In the genomic region with DNA sequence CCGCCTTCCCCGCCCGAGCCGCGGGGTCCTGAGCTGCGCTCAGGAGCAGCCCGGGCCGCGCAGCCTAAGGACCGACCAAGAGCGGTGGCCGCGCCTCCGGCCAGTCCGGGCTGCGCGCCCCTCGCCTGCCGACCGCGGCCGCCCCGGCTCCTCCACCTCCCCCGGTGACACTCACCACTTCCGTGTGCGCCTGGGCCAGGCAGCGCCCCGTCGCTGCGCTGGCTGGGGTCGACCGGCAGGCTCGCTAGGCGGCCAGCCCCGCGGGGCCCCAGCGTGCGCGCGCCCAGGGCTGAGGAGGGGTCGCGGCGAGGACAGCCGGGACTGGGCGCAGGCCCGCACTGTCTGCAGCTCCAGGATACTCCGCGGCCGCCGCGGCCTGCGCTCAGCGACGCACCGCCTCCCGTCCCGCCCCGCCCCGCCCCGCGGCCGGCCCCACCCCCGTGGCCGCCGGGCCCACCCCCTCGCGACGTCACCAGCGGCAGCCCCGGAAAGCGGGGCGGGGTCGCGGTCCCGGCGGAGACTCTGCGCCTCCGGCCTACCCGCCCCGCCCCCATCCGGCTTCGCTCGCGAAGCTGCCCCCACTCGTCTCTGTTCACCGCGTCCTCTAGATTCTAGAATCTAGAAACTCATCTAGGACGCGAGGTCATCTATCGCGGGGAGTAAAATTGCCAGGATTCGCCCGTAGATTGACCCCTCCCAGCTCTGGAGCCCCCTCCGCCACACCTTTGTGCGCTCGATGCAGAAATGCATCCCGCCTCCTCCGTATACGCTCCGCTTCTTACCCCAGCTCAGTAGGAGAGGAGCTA, we compare ENCODE assay signal across 8 cellular contexts. TPM values are rescaled to one million over a fixed set of nuclear protein-coding genes. Genes with fewer than 3 reads are reported as not detected.
A peak's percentile ranks its signal among the peaks of the same experiment; 100 is the strongest.
DNase-seq lines count a peak whose midpoint lies in the region; ATAC-seq, FAIRE-seq and TF ChIP-seq lines count a peak whose summit lies in the region.

Gene JAK1 (minus strand): TSS at position 392 of the 806 bp plus-strand sequence. CDS start 80,285 bp downstream, outside the sequence.

- peak within 1 kb of the TSS; percentile 93 for H2AFZ ChIP-seq in fibroblast of lung (ENCODE audit: low read length)

- H3K4me2 ChIP-seq in fibroblast of lung (ENCODE audit: extremely low read depth, insufficient read depth, low read length), result peak within 1 kb of the TSS; percentile 87

- peak; percentile 61 for ATAC-seq in GM21619 (IDR thresholded peaks at IDR 0.05; ENCODE audit: unreplicated experiment)
- ATAC-seq in naive thymus-derived CD8-positive, alpha-beta T cell, result peak; percentile 75 to 76
- ATAC-seq in stimulated activated naive B cell treated with anti-CD40 and anti-IgM and Interleukin-4, amounts not matched to agents 10 μg/mL and 1 μg/mL and 100 μg/mL, for 72 hours (replicated peaks), result peak; percentile 80 to 86

- TF ChIP-seq CTCF in fibroblast of lung (conservative IDR thresholded peaks at IDR 0.05 in 1 of 2, IDR thresholded peaks at IDR 0.05 in 1 of 2; ENCODE audit: low read depth in 1 of 2, low read length in 2 of 2), result no peak

- H3K9ac ChIP-seq in fibroblast of lung (ENCODE audit: insufficient read depth, low read length), result peak within 1 kb of the TSS; percentile 81

- no peaks in the 10 kb centered on the region for H3K9me3 Mint-ChIP-seq in activated T-helper 1 cell treated with anti-CD3 and anti-CD28 coated beads, Interleukin-12 subunit alpha, Interleukin-12 subunit beta, Interleukin-2, Interleukin-4 antibody, amounts not matched to agents 30 ng/mL and 10 ng/mL and 1 ng/mL, durations not matched to agents 14 hours and 24 hours and 36 hours
- H3K9me3 Mint-ChIP-seq in naive thymus-derived CD8-positive, alpha-beta T cell, result no peaks in the 10 kb centered on the region
- no peaks in the 10 kb centered on the region for H3K9me3 Mint-ChIP-seq in stimulated activated naive B cell treated with anti-CD40 and anti-IgM and Interleukin-4, amounts not matched to agents 10 μg/mL and 1 μg/mL and 100 μg/mL, for 72 hours

- intact Hi-C loops in activated T-helper 1 cell treated with anti-CD3 and anti-CD28 coated beads, Interleukin-12 subunit alpha, Interleukin-12 subunit beta, Interleukin-2, Interleukin-4 antibody, amounts not matched to agents 30 ng/mL and 10 ng/mL and 1 ng/mL, durations not matched to agents 14 hours and 24 hours and 36 hours (cut with micrococcal nuclease), result loop anchor here (1.0 to 10.0 kb wide), 14 partner anchors 10 to 1443 kb away; partner anchors contain the start of genes AK4, EFCAB7, ITGB3BP and LEPR

- POLR2A ChIA-PET in naive thymus-derived CD8-positive, alpha-beta T cell (lab: Charles Lee), result interaction anchor here (0.6 to 3.4 kb wide), 30 partner anchors 8 to 454 kb away, joined by 3 to 43 read pairs (median 5); partner anchors contain the start of genes LEPR and LEPROT

- H3K79me2 ChIP-seq in fibroblast of lung (ENCODE audit: control insufficient read depth, insufficient read depth, low read length), result peaks cover 44% of the 10 kb centered on the region

- no peaks in the 10 kb centered on the region for H3K9me3 ChIP-seq in fibroblast of lung (ENCODE audit: control insufficient read depth, insufficient read depth, low read depth, low read length)

- FAIRE-seq in RCC 7860 (lab: Jason Lieb, UNC), result no peak

- peak within 1 kb of the TSS; percentile 70 to 99 (median 80) for H3K4me3 ChIP-seq in fibroblast of lung (replicated peaks in 1 of 4; ENCODE audit: control extremely low read depth in 1 of 4, insufficient read depth in 1 of 4, low read depth in 3 of 4, low read length in 4 of 4)

- peaks cover 2% of the 10 kb centered on the region for H3K27me3 Mint-ChIP-seq in activated T-helper 1 cell treated with anti-CD3 and anti-CD28 coated beads, Interleukin-12 subunit alpha, Interleukin-12 subunit beta, Interleukin-2, Interleukin-4 antibody, amounts not matched to agents 30 ng/mL and 10 ng/mL and 1 ng/mL, durations not matched to agents 14 hours and 24 hours and 36 hours (ENCODE audit: insufficient read depth)
- H3K27me3 Mint-ChIP-seq in naive thymus-derived CD8-positive, alpha-beta T cell, result no peaks in the 10 kb centered on the region
- no peaks in the 10 kb centered on the region for H3K27me3 Mint-ChIP-seq in stimulated activated naive B cell treated with anti-CD40 and anti-IgM and Interleukin-4, amounts not matched to agents 10 μg/mL and 1 μg/mL and 100 μg/mL, for 72 hours

- H3K4me1 ChIP-seq in fibroblast of lung (ENCODE audit: control insufficient read depth, extremely low read depth, insufficient read depth, low read length), result peaks cover 2% of the 10 kb centered on the region

- peaks cover 55% of the 10 kb centered on the region for H3K4me1 Mint-ChIP-seq in activated T-helper 1 cell treated with anti-CD3 and anti-CD28 coated beads, Interleukin-12 subunit alpha, Interleukin-12 subunit beta, Interleukin-2, Interleukin-4 antibody, amounts not matched to agents 30 ng/mL and 10 ng/mL and 1 ng/mL, durations not matched to agents 14 hours and 24 hours and 36 hours (ENCODE audit: low read depth)
- peaks cover 33 to 58% (median 53%) of the 10 kb centered on the region in 4 donors for H3K4me1 Mint-ChIP-seq in naive thymus-derived CD8-positive, alpha-beta T cell
- H3K4me1 Mint-ChIP-seq in stimulated activated naive B cell treated with anti-CD40 and anti-IgM and Interleukin-4, amounts not matched to agents 10 μg/mL and 1 μg/mL and 100 μg/mL, for 72 hours, result peaks cover 37 to 48% of the 10 kb centered on the region in 2 donors

- peak; percentile 78 for DNase-seq in DMS79 (lab: John Stamatoyannopoulos, UW)
- DNase-seq in RCC 7860 (ENCODE audit: low spot score), result peak; percentile 54
- DNase-seq in activated T-helper 1 cell treated with anti-CD3 and anti-CD28 coated beads, Interleukin-12 subunit alpha, Interleukin-12 subunit beta, Interleukin-2, Interleukin-4 antibody, amounts not matched to agents 30 ng/mL and 10 ng/mL and 1 ng/mL, durations not matched to agents 14 hours and 24 hours and 36 hours (ENCODE audit: low spot score), result peak; percentile 81
- peak; percentile 73 to 79 for DNase-seq in fibroblast of lung (ENCODE audit: low read depth in 2 of 2)
- peak; percentile 80 to 97 (median 90) for DNase-seq in naive thymus-derived CD8-positive, alpha-beta T cell
- peak; percentile 71 for DNase-seq in stimulated activated naive B cell treated with anti-CD40 and anti-IgM and Interleukin-4, amounts not matched to agents 10 μg/mL and 1 μg/mL and 100 μg/mL, for 72 hours

- peak within 1 kb of the TSS; percentile 93 for H3K4me3 Mint-ChIP-seq in activated T-helper 1 cell treated with anti-CD3 and anti-CD28 coated beads, Interleukin-12 subunit alpha, Interleukin-12 subunit beta, Interleukin-2, Interleukin-4 antibody, amounts not matched to agents 30 ng/mL and 10 ng/mL and 1 ng/mL, durations not matched to agents 14 hours and 24 hours and 36 hours
- peak within 1 kb of the TSS; percentile 77 to 96 (median 94) for H3K4me3 Mint-ChIP-seq in naive thymus-derived CD8-positive, alpha-beta T cell
- peak within 1 kb of the TSS; percentile 90 to 93 for H3K4me3 Mint-ChIP-seq in stimulated activated naive B cell treated with anti-CD40 and anti-IgM and Interleukin-4, amounts not matched to agents 10 μg/mL and 1 μg/mL and 100 μg/mL, for 72 hours

- H3K27ac Mint-ChIP-seq in activated T-helper 1 cell treated with anti-CD3 and anti-CD28 coated beads, Interleukin-12 subunit alpha, Interleukin-12 subunit beta, Interleukin-2, Interleukin-4 antibody, amounts not matched to agents 30 ng/mL and 10 ng/mL and 1 ng/mL, durations not matched to agents 14 hours and 24 hours and 36 hours, result peak within 1 kb of the TSS; percentile 88
- H3K27ac Mint-ChIP-seq in naive thymus-derived CD8-positive, alpha-beta T cell, result peak within 1 kb of the TSS; percentile 93 to 98 (median 97)
- peak within 1 kb of the TSS; percentile 95 for H3K27ac Mint-ChIP-seq in stimulated activated naive B cell treated with anti-CD40 and anti-IgM and Interleukin-4, amounts not matched to agents 10 μg/mL and 1 μg/mL and 100 μg/mL, for 72 hours

- no peaks in the 10 kb centered on the region for H3K27me3 ChIP-seq in fibroblast of lung (ENCODE audit: control insufficient read depth, insufficient read depth, low read length)

- no peaks in the 10 kb centered on the region for H4K20me1 ChIP-seq in fibroblast of lung (ENCODE audit: control insufficient read depth, extremely low read depth, insufficient read depth, low read length)

- peaks cover 1% of the 10 kb centered on the region for H3K36me3 ChIP-seq in fibroblast of lung (ENCODE audit: control insufficient read depth, insufficient read depth, low read length)

- peak within 1 kb of the TSS; percentile 76 for H3K27ac ChIP-seq in fibroblast of lung (ENCODE audit: insufficient read depth, low read length)

- TF ChIP-seq EP300 in Ishikawa (IDR thresholded peaks at IDR 0.05; ENCODE audit: borderline replicate concordance), result no peak

- H3K36me3 Mint-ChIP-seq in activated T-helper 1 cell treated with anti-CD3 and anti-CD28 coated beads, Interleukin-12 subunit alpha, Interleukin-12 subunit beta, Interleukin-2, Interleukin-4 antibody, amounts not matched to agents 30 ng/mL and 10 ng/mL and 1 ng/mL, durations not matched to agents 14 hours and 24 hours and 36 hours (ENCODE audit: low read depth), result peaks cover 11% of the 10 kb centered on the region
- peaks cover 0 to 3% (median 0%) of the 10 kb centered on the region in 3 donors for H3K36me3 Mint-ChIP-seq in naive thymus-derived CD8-positive, alpha-beta T cell
- H3K36me3 Mint-ChIP-seq in stimulated activated naive B cell treated with anti-CD40 and anti-IgM and Interleukin-4, amounts not matched to agents 10 μg/mL and 1 μg/mL and 100 μg/mL, for 72 hours, result peaks cover 3 to 6% of the 10 kb centered on the region in 2 donors

- peak; percentile 5; the same call in 1 of the 2 replicates for TF ChIP-seq RAD21 in Ishikawa (IDR thresholded peaks at IDR 0.05; ENCODE audit: low read depth)

TF ChIP-seq in Ishikawa, 13 proteins besides CTCF, POLR2A, EP300 and RAD21:
- peak; percentile 3; the same call in 1 of the 2 replicates for TF ChIP-seq ZBTB7A (IDR thresholded peaks at IDR 0.05; ENCODE audit: low read depth)
- no peak for TF ChIP-seq TCF12 (IDR thresholded peaks at IDR 0.05; ENCODE audit: low read depth)

RNA-seq across cellular contexts. Expression of gene JAK1, which starts in this region (rescaled TPM):
- total RNA-seq in activated T-helper 1 cell treated with anti-CD3 and anti-CD28 coated beads, Interleukin-12 subunit alpha, Interleukin-12 subunit beta, Interleukin-2, Interleukin-4 antibody, amounts not matched to agents 30 ng/mL and 10 ng/mL and 1 ng/mL, durations not matched to agents 14 hours and 24 hours and 36 hours, result 102 TPM in 2 replicates
- total RNA-seq in fibroblast of lung, result 145 and 152 TPM in 2 replicates
- 131 and 144 TPM in 2 replicates for polyA plus RNA-seq in fibroblast of lung
- polyA plus RNA-seq in fibroblast of lung (2012), result 92.7 and 111 TPM in 2 replicates
- 132 and 135 TPM in 2 replicates for polyA minus RNA-seq in fibroblast of lung (ENCODE audit: low replicate concordance)
- total RNA-seq in naive thymus-derived CD8-positive, alpha-beta T cell, result 100 to 1,000 TPM; 346 to 361 TPM
- polyA plus RNA-seq in naive thymus-derived CD8-positive, alpha-beta T cell, result 100 to 1,000 TPM; 162 to 244 (median 174) TPM

Comparison
In these comparisons a context has a peak if more than half of its experiments do, and no peak if none do; other contexts are left out.
1. Peak in every context shown above with its lines: DNase-seq, ATAC-seq, H3K4me3 ChIP-seq and H3K27ac ChIP-seq.